In genomic region chr2:70433315-70433714, GRCh38 we compare ENCODE assay signal across 33 cellular contexts.
"Had no signal": no experiment of that assay in that cellular context is flagged by ENCODE, and none has a peak within 500 bp of the region (broad histone marks: within the 10 kb centered on the region; RNA-seq: fewer than 3 reads in every experiment).

No MANE protein-coding gene starts in this region.

- H3K36me3 ChIP-seq: adrenal gland, brain microvascular endothelial cell, breast epithelium had no signal

- H3K4me3 ChIP-seq: adrenal gland, body of pancreas, breast epithelium had no signal

- H3K27me3 ChIP-seq: adrenal gland, body of pancreas, brain microvascular endothelial cell, breast epithelium had no signal

- FAIRE-seq: astrocyte had no signal

- DNase-seq: activated B cell treated with CpG ODN at 0.5 μM for 24 hours; activated CD4-positive, alpha-beta memory T cell treated with anti-CD3 and anti-CD28 coated beads for 36 hours; activated CD4-positive, alpha-beta T cell treated with anti-CD3 and anti-CD28 coated beads for 4 hours; activated CD4-positive, alpha-beta T cell treated with anti-CD3 and anti-CD28 coated beads, Interleukin-2, amount 10 ng/mL, durations not matched to agents 24 days and 14 days; activated CD4-positive, alpha-beta T cell treated with anti-CD3 and anti-CD28 coated beads, Interleukin-2, amount 50 U/mL, for 1 hour; activated CD4-positive, alpha-beta T cell treated with anti-CD3 and anti-CD28 coated beads, Interleukin-2, amount 50 U/mL, for 4 hours; activated CD4-positive, CD25-positive, alpha-beta regulatory T cell treated with anti-CD3 and anti-CD28 coated beads, Interleukin-2, amount 50 U/mL, for 72 hours; activated CD8-positive, alpha-beta memory T cell treated with anti-CD3 and anti-CD28 coated beads, Interleukin-2, amount 50 U/mL, for 4 hours; activated CD8-positive, alpha-beta T cell treated with anti-CD3 and anti-CD28 coated beads for 36 hours; activated effector memory CD4-positive, alpha-beta T cell treated with anti-CD3 and anti-CD28 coated beads, Interleukin-2, amount 50 U/mL, for 16 hours; activated gamma-delta T cell treated with Interleukin-2 at 50 U/mL for 16 hours; activated naive CD4-positive, alpha-beta T cell; activated naive CD4-positive, alpha-beta T cell treated with anti-CD3 and anti-CD28 coated beads for 36 hours; activated naive CD4-positive, alpha-beta T cell treated with anti-CD3 and anti-CD28 coated beads, Interleukin-2, amount 50 U/mL, for 16 hours; activated naive CD8-positive, alpha-beta T cell treated with anti-CD3 and anti-CD28 coated beads for 36 hours; activated T-cell treated with anti-CD3 and anti-CD28 coated beads for 4 hours; activated T-cell treated with anti-CD3 and anti-CD28 coated beads, Interleukin-2, amount 50 U/mL, for 1 hour; activated T-cell treated with anti-CD3 and anti-CD28 coated beads, Interleukin-2, amount 50 U/mL, for 4 hours; activated T-cell treated with anti-CD3 and anti-CD28 coated beads, Interleukin-2, amount 50 U/mL, for 72 hours; adrenal gland; amniotic stem cell; aorta; body of pancreas; brain microvascular endothelial cell; central memory CD4-positive, alpha-beta T cell; T-helper 1 cell; T-helper 2 cell; T-helper 9 cell had no signal

- H3K27ac ChIP-seq: adrenal gland, body of pancreas, brain microvascular endothelial cell, breast epithelium, VCaP had no signal

- ATAC-seq: activated CD8-positive, alpha-beta T cell treated with anti-CD3 and anti-CD28 coated beads for 36 hours; activated naive CD4-positive, alpha-beta T cell treated with anti-CD3 and anti-CD28 coated beads, Interleukin-2, amount 50 U/mL, for 72 hours; activated T-cell treated with anti-CD3 and anti-CD28 coated beads, Interleukin-2, amount 50 U/mL, for 4 hours; activated T-cell treated with anti-CD3 and anti-CD28 coated beads, Interleukin-2, amount 50 U/mL, for 72 hours; activated T-helper 17 cell treated with anti-CD3 and anti-CD28 coated beads, Interleukin-2, amount 50 U/mL, for 72 hours; body of pancreas had no signal

- H3K9me3 ChIP-seq: adrenal gland, body of pancreas, breast epithelium had no signal

- H3K4me1 ChIP-seq: adrenal gland, body of pancreas, breast epithelium had no signal
